13 cellular contexts compared by ENCODE assay signal in genomic region chr13:106530907-106531520, GRCh38. TPM values are rescaled to one million over a fixed set of nuclear protein-coding genes. Genes with fewer than 3 reads are reported as not detected.
A peak's percentile ranks its signal among the peaks of the same experiment; 100 is the strongest.
DNase-seq lines count a peak whose midpoint lies in the region; ATAC-seq and TF ChIP-seq lines count a peak whose summit lies in the region.
"Had no signal": no experiment of that assay in that cellular context is flagged by ENCODE, and none has a peak within 500 bp of the region (broad histone marks: within the 10 kb centered on the region; RNA-seq: fewer than 3 reads in every experiment).

No MANE protein-coding gene starts in this region.

- no peak overlapping the region for H3K23ac ChIP-seq in H9 (ENCODE audit: insufficient read length, low read depth, low read length)

- no peak overlapping the region for H2AFZ ChIP-seq in H9 (ENCODE audit: low read length)

- H3K4me2 ChIP-seq in H9 (ENCODE audit: insufficient read depth, insufficient read length, low read length), result peak overlapping the region; percentile 26

- no peak overlapping the region for H3K9ac ChIP-seq in H9 (ENCODE audit: extremely low read depth, insufficient read length, low read length)
- no peak overlapping the region for H3K9ac ChIP-seq in iPS-20b (ENCODE audit: low read depth, low read length)
- H3K9ac ChIP-seq in rectal smooth muscle tissue (ENCODE audit: low read length), result no peak overlapping the region

- H2BK120ac ChIP-seq in H9 (ENCODE audit: low read depth, low read length, poor library complexity, severe bottlenecking), result no peak overlapping the region

- no peak overlapping the region for H2BK5ac ChIP-seq in H9 (ENCODE audit: insufficient read length, low read length)

- no peak overlapping the region for H2AK5ac ChIP-seq in H9 (ENCODE audit: insufficient read length, low read length)

- H2BK15ac ChIP-seq in H9 (ENCODE audit: low read depth, low read length), result no peak overlapping the region

- no peak overlapping the region for H3T11ph ChIP-seq in H9 (ENCODE audit: low read length)

- DNase-seq in H9 (no peak), KBM-7 (no peak)
- DNase-seq in CD4-positive, alpha-beta memory T cell, result no peak
- DNase-seq: activated gamma-delta T cell treated with Interleukin-2 at 50 U/mL for 16 hours; NCI-H187; stimulated activated naive CD8-positive, alpha-beta T cell treated with anti-CD3 and anti-CD28 coated beads, Interleukin-15, amount 100 ng/mL, for 72 hours had no signal

- H3K9me3 ChIP-seq in H9 (ENCODE audit: control insufficient read depth, low read depth, low read length) (no peaks in the 10 kb centered on the region), iPS-20b (ENCODE audit: insufficient read depth, low read depth, low read length) (no peaks in the 10 kb centered on the region)
- H3K9me3 ChIP-seq in CD4-positive, alpha-beta memory T cell (ENCODE audit: control insufficient read depth in 1 of 2, low read length in 2 of 2), result no peaks in the 10 kb centered on the region

- no peak overlapping the region for H3K4ac ChIP-seq in H9 (ENCODE audit: low read depth, low read length)

- H4K5ac ChIP-seq in H9 (ENCODE audit: insufficient read length, low read depth, low read length), result no peak overlapping the region

- in situ Hi-C loops in KBM-7 (cut with MboI; ENCODE audit: low pct_unique_long_range_greater_than_20kb, low sequenced_read_pairs), result no loop called here

- H3K56ac ChIP-seq in H9 (ENCODE audit: insufficient read length, low read depth, low read length), result no peak overlapping the region

- H2BK12ac ChIP-seq in H9 (ENCODE audit: insufficient read length, low read depth, low read length), result no peak overlapping the region

- peaks cover 31% of the 10 kb centered on the region for H3K4me1 ChIP-seq in H9 (ENCODE audit: insufficient read depth, low read length)
- H3K4me1 ChIP-seq in iPS-20b (ENCODE audit: insufficient read depth, low read length), result peaks cover 61% of the 10 kb centered on the region
- peaks cover 7% of the 10 kb centered on the region for H3K4me1 ChIP-seq in rectal smooth muscle tissue (ENCODE audit: control insufficient read depth, insufficient read depth, low read length)
- peaks cover 24% of the 10 kb centered on the region for H3K4me1 ChIP-seq in CD4-positive, alpha-beta memory T cell (ENCODE audit: insufficient read depth, low read length)

- WGBS in H9 (ENCODE audit: extremely low coverage, insufficient read length, low lambda C conversion rate), result no CpG with 5 or more reads among the region's 8 CpGs

- H2BK20ac ChIP-seq in H9 (ENCODE audit: low read depth, low read length, poor library complexity, severe bottlenecking), result no peak overlapping the region

- H3K4me1 Mint-ChIP-seq in H9 (peaks cover 71 to 76% of the 10 kb centered on the region in 2 experiments), brain (peaks cover 56% of the 10 kb centered on the region)
- H3K4me1 Mint-ChIP-seq in CD4-positive, alpha-beta memory T cell, result peaks cover 8 to 15% (median 14%) of the 10 kb centered on the region in 4 donors

- H3K27me3 Mint-ChIP-seq in H9 (ENCODE audit: low read depth) (peaks cover 32% of the 10 kb centered on the region), brain (peaks cover 20% of the 10 kb centered on the region)
- H3K27me3 Mint-ChIP-seq in CD4-positive, alpha-beta memory T cell, result peaks cover 27 to 45% of the 10 kb centered on the region in 2 donors

- peaks cover 3% of the 10 kb centered on the region; the same call in 1 of the 2 replicates for H3K79me2 ChIP-seq in H9 (ENCODE audit: insufficient read depth, low read length)

- no peak overlapping the region for H3K27ac ChIP-seq in H9 (ENCODE audit: insufficient read length, low read depth, low read length)
- no peak overlapping the region for H3K27ac ChIP-seq in iPS-20b (ENCODE audit: low read length)
- peak overlapping the region; percentile 60 for H3K27ac ChIP-seq in rectal smooth muscle tissue (ENCODE audit: low read depth, low read length)
- H3K27ac ChIP-seq in CD4-positive, alpha-beta memory T cell (ENCODE audit: low read depth, low read length), result no peak overlapping the region

- H3K79me1 ChIP-seq in H9 (ENCODE audit: insufficient read depth, low read depth, low read length, poor library complexity, severe bottlenecking), result no peaks in the 10 kb centered on the region

- H3K23me2 ChIP-seq in H9 (ENCODE audit: insufficient read length, low read depth, low read length, poor library complexity, severe bottlenecking), result peaks cover 16% of the 10 kb centered on the region

- H3K14ac ChIP-seq in H9 (ENCODE audit: insufficient read depth, low read length), result no peak overlapping the region

- H3K9me3 Mint-ChIP-seq in H9 (no peaks in the 10 kb centered on the region; a peak in 1 of 5 replicates), brain (no peaks in the 10 kb centered on the region)
- no peaks in the 10 kb centered on the region for H3K9me3 Mint-ChIP-seq in CD4-positive, alpha-beta memory T cell
- H3K9me3 Mint-ChIP-seq: stimulated activated naive CD8-positive, alpha-beta T cell treated with anti-CD3 and anti-CD28 coated beads, Interleukin-15, amount 100 ng/mL, for 72 hours had no signal

- no peak overlapping the region for H4K8ac ChIP-seq in H9 (replicated peaks; ENCODE audit: insufficient read length, low read depth, low read length)

- H3K27ac Mint-ChIP-seq in H9 (no peak overlapping the region), brain (peak overlapping the region; percentile 90 to 98 (median 95))
- no peak overlapping the region for H3K27ac Mint-ChIP-seq in CD4-positive, alpha-beta memory T cell
- H3K27ac Mint-ChIP-seq: stimulated activated naive CD8-positive, alpha-beta T cell treated with anti-CD3 and anti-CD28 coated beads, Interleukin-15, amount 100 ng/mL, for 72 hours had no signal

- ATAC-seq in HG03039 (IDR thresholded peaks at IDR 0.05; ENCODE audit: unreplicated experiment) (no peak), HG02678 (IDR thresholded peaks at IDR 0.05; ENCODE audit: unreplicated experiment) (no peak)
- ATAC-seq: activated CD4-positive, CD25-positive, alpha-beta regulatory T cell treated with anti-CD3 and anti-CD28 coated beads, Interleukin-2, amount 50 U/mL, for 24 hours; Right ventricle myocardium inferior; stimulated activated naive CD8-positive, alpha-beta T cell treated with anti-CD3 and anti-CD28 coated beads, Interleukin-15, amount 100 ng/mL, for 72 hours had no signal

- H3K27me3 ChIP-seq in H9 (ENCODE audit: insufficient read depth, low read length) (peaks cover 5% of the 10 kb centered on the region; the same call in 1 of the 2 replicates), iPS-20b (ENCODE audit: insufficient read depth, low read length) (peaks cover 56% of the 10 kb centered on the region), rectal smooth muscle tissue (ENCODE audit: control insufficient read depth, insufficient read depth, low read length) (no peaks in the 10 kb centered on the region)
- peaks cover 8% of the 10 kb centered on the region for H3K27me3 ChIP-seq in CD4-positive, alpha-beta memory T cell (ENCODE audit: insufficient read depth, low read length)

- no peak overlapping the region for H4K91ac ChIP-seq in H9 (ENCODE audit: insufficient read length, low read depth, low read length)

- H4K20me1 ChIP-seq in H9 (ENCODE audit: control insufficient read depth, insufficient read depth, insufficient read length), result no peaks in the 10 kb centered on the region

- H3K4me3 ChIP-seq in iPS-20b (ENCODE audit: low read length) (peak overlapping the region; percentile 75), rectal smooth muscle tissue (ENCODE audit: low read length) (peak overlapping the region; percentile 40)
- H3K4me3 ChIP-seq in CD4-positive, alpha-beta memory T cell (ENCODE audit: low read length in 2 of 2), result no peak overlapping the region

- H3K4me3 Mint-ChIP-seq in H9, result peak overlapping the region in 1 of 2 experiments; percentile 35; a peak in 1 of 5 replicates
- H3K4me3 Mint-ChIP-seq in brain, result peak overlapping the region; percentile 89 to 98 (median 97)
- no peak overlapping the region for H3K4me3 Mint-ChIP-seq in CD4-positive, alpha-beta memory T cell
- H3K4me3 Mint-ChIP-seq: stimulated activated naive CD8-positive, alpha-beta T cell treated with anti-CD3 and anti-CD28 coated beads, Interleukin-15, amount 100 ng/mL, for 72 hours had no signal

- no peaks in the 10 kb centered on the region for H3K36me3 Mint-ChIP-seq in H9 (ENCODE audit: insufficient read depth in 1 of 3, low read depth in 3 of 3)
- H3K36me3 Mint-ChIP-seq in brain, result no peaks in the 10 kb centered on the region
- peaks cover 0 to 2% of the 10 kb centered on the region in 2 donors for H3K36me3 Mint-ChIP-seq in CD4-positive, alpha-beta memory T cell

- TF ChIP-seq CTCF in H9 (conservative IDR thresholded peaks at IDR 0.05) (no peak), brain (conservative IDR thresholded peaks at IDR 0.05) (no peak)

- no peak overlapping the region for H3K18ac ChIP-seq in H9 (ENCODE audit: insufficient read length, low read depth, low read length)

- intact Hi-C loops in CD4-positive, alpha-beta memory T cell (cut with micrococcal nuclease), result loop anchor here (10.0 kb wide), 1 partner anchor 1396 kb away; no protein-coding TSS in a partner anchor

- CTCF ChIA-PET in CD4-positive, alpha-beta memory T cell (lab: Charles Lee; ENCODE audit: partially characterized antibody), result interaction anchor here (0.7 kb wide), 1 partner anchor 22 kb away, joined by 3 read pairs; no protein-coding TSS in a partner anchor

- H3K36me3 ChIP-seq in iPS-20b (ENCODE audit: insufficient read depth, low read depth, low read length) (no peaks in the 10 kb centered on the region), rectal smooth muscle tissue (ENCODE audit: control insufficient read depth, insufficient read depth, low read length) (no peaks in the 10 kb centered on the region)
- H3K36me3 ChIP-seq in CD4-positive, alpha-beta memory T cell (ENCODE audit: insufficient read depth, low read length), result no peaks in the 10 kb centered on the region

- POLR2A ChIA-PET in CD4-positive, alpha-beta memory T cell (lab: Charles Lee; ENCODE audit: partially characterized antibody), result no interaction called here

RNA-seq across cellular contexts. Expression of gene EFNB2, which starts 4.4 kb away (rescaled TPM):
- total RNA-seq in H9 (2021), result 12.7 and 12.9 TPM in 2 replicates
- polyA plus RNA-seq in brain (ENCODE audit: insufficient read depth, low read depth, low replicate concordance), result 7.3 TPM
- under 1 TPM; 0.25 to 0.38 TPM for total RNA-seq in CD4-positive, alpha-beta memory T cell
- under 1 TPM in 1 of 2 donors, not detected in 1; 0.05 TPM for polyA plus RNA-seq in CD4-positive, alpha-beta memory T cell

RNA-seq across cellular contexts. Expression of gene ARGLU1, which starts 36.9 kb away (rescaled TPM):
- total RNA-seq in H9 (2021), result 96.9 and 100 TPM in 2 replicates
- polyA plus RNA-seq in brain (ENCODE audit: insufficient read depth, low read depth, low replicate concordance), result 10.1 TPM
- 100 to 1,000 TPM; 229 to 252 TPM for total RNA-seq in CD4-positive, alpha-beta memory T cell
- 10 to 100 TPM; 35.4 to 37.7 TPM for polyA plus RNA-seq in CD4-positive, alpha-beta memory T cell

Comparison
In these comparisons a context has a peak if more than half of its experiments do, and no peak if none do; other contexts are left out.
1. H3K27ac Mint-ChIP-seq: peak in brain (5 of 5); none in H9 (0 of 3) and CD4-positive, alpha-beta memory T cell (0 of 7).
2. H3K4me3 Mint-ChIP-seq: peak in brain (5 of 5); none in CD4-positive, alpha-beta memory T cell (0 of 8).
3. H3K4me3 ChIP-seq: peak in iPS-20b (single experiment) and rectal smooth muscle tissue (single experiment); none in CD4-positive, alpha-beta memory T cell (0 of 2).